In the genomic region with DNA sequence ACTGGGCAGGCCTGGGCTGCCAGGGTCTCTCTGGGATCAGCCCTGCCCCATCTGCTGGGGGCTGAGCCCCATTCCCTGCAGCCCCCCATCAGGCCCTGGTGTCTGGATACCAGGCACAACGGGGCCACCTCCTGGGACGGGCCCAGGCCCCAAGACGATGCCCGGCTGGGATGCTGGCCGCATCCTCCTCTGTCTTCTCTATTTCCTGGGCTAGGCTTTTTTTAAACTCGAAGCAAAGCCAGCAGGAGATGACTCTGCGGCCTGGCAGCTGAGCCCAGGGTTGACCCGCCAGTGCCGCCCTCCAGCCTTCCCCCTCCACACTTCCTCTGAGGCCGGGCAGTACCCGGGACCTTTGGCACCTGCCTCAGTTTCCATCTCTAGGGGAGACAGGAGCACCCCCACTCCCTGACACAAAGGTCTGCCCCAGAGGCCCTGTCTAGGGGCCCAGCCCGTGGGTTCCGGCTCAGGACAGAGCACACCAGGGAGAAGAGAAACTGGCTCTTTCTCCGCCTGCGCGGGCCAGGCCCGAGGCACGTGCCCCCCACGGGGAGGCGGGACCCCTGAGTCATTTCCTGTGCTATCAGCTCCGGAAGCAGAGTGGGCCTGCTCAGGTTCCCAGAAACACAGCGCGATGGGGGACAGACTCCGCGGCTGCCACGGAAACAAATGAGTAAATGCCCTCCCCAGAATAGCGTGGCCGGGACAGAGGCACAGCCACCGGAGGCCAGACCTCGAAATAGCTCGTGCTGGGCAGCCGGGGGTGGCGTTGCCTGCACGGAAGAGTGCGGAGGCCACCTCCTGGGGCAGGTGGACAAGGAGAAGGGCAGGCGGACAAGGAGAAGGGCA, we compare ENCODE assay signal across 9 cellular contexts.
DNase-seq lines count a peak whose midpoint lies in the region; ATAC-seq lines count a peak whose summit lies in the region.
"Had no signal": no experiment of that assay in that cellular context is flagged by ENCODE, and none has a peak within 500 bp of the region (broad histone marks: within the 10 kb centered on the region; RNA-seq: fewer than 3 reads in every experiment).

No MANE protein-coding gene starts in this region.

- H3K4me3 Mint-ChIP-seq in activated CD4-positive, alpha-beta T cell treated with anti-CD3 and anti-CD28 coated beads for 36 hours = peak overlapping the region; percentile 78
- H3K4me3 Mint-ChIP-seq in stimulated activated effector memory CD8-positive, alpha-beta T cell treated with anti-CD3 and anti-CD28 coated beads, Interleukin-12 subunit alpha, Interleukin-12 subunit beta, amount 100 ng/mL, for 72 hours = peak overlapping the region; percentile 97

- peak; percentile 26 for DNase-seq in NK-92 (lab: John Stamatoyannopoulos, UW; ENCODE audit: unreplicated experiment)
- no peak for DNase-seq in NK-92 treated with Interleukin-12 subunit alpha and Interleukin-12 subunit beta, amount 100 ng/mL, for 24 hours (lab: John Stamatoyannopoulos, UW)
- DNase-seq in activated CD4-positive, alpha-beta T cell treated with anti-CD3 and anti-CD28 coated beads for 36 hours = peak; percentile 97
- DNase-seq in myocyte (ENCODE audit: low read depth) = peak; percentile 40
- DNase-seq in stimulated activated effector memory CD8-positive, alpha-beta T cell treated with anti-CD3 and anti-CD28 coated beads, Interleukin-12 subunit alpha, Interleukin-12 subunit beta, amount 100 ng/mL, for 72 hours (ENCODE audit: low spot score in 2 of 2) = peak; percentile 84 to 97
- no peak for DNase-seq in NCI-H1092 (lab: John Stamatoyannopoulos, UW)

- H3K4me1 Mint-ChIP-seq in activated CD4-positive, alpha-beta T cell treated with anti-CD3 and anti-CD28 coated beads for 36 hours = peaks cover 68% of the 10 kb centered on the region
- peaks cover 79% of the 10 kb centered on the region for H3K4me1 Mint-ChIP-seq in stimulated activated effector memory CD8-positive, alpha-beta T cell treated with anti-CD3 and anti-CD28 coated beads, Interleukin-12 subunit alpha, Interleukin-12 subunit beta, amount 100 ng/mL, for 72 hours

- peaks cover 46% of the 10 kb centered on the region for H3K36me3 Mint-ChIP-seq in activated CD4-positive, alpha-beta T cell treated with anti-CD3 and anti-CD28 coated beads for 36 hours (ENCODE audit: low read depth)
- peaks cover 72% of the 10 kb centered on the region for H3K36me3 Mint-ChIP-seq in stimulated activated effector memory CD8-positive, alpha-beta T cell treated with anti-CD3 and anti-CD28 coated beads, Interleukin-12 subunit alpha, Interleukin-12 subunit beta, amount 100 ng/mL, for 72 hours

- POLR2A ChIA-PET in activated CD4-positive, alpha-beta T cell treated with anti-CD3 and anti-CD28 coated beads for 36 hours (lab: Charles Lee) = interaction anchor here (1.0 to 1.2 kb wide), 2 partner anchors 14 to 19 kb away, joined by 3 to 4 read pairs; no protein-coding TSS in a partner anchor

- H3K27ac ChIP-seq in cingulate gyrus (ENCODE audit: low read depth, low read length) = peak overlapping the region; percentile 84
- H3K27ac ChIP-seq: 22Rv1 had no signal

- peak overlapping the region; percentile 100 for H3K27ac Mint-ChIP-seq in activated CD4-positive, alpha-beta T cell treated with anti-CD3 and anti-CD28 coated beads for 36 hours
- H3K27ac Mint-ChIP-seq in stimulated activated effector memory CD8-positive, alpha-beta T cell treated with anti-CD3 and anti-CD28 coated beads, Interleukin-12 subunit alpha, Interleukin-12 subunit beta, amount 100 ng/mL, for 72 hours = peak overlapping the region; percentile 100

- ATAC-seq in HG03565 (IDR thresholded peaks at IDR 0.05; ENCODE audit: unreplicated experiment) = peak; percentile 66
- peak; percentile 59 for ATAC-seq in activated CD4-positive, alpha-beta T cell treated with anti-CD3 and anti-CD28 coated beads for 36 hours
- ATAC-seq in stimulated activated effector memory CD8-positive, alpha-beta T cell treated with anti-CD3 and anti-CD28 coated beads, Interleukin-12 subunit alpha, Interleukin-12 subunit beta, amount 100 ng/mL, for 72 hours = peak; percentile 77

- peaks cover 3% of the 10 kb centered on the region for H3K9me3 Mint-ChIP-seq in activated CD4-positive, alpha-beta T cell treated with anti-CD3 and anti-CD28 coated beads for 36 hours (ENCODE audit: low read depth)
- H3K9me3 Mint-ChIP-seq in stimulated activated effector memory CD8-positive, alpha-beta T cell treated with anti-CD3 and anti-CD28 coated beads, Interleukin-12 subunit alpha, Interleukin-12 subunit beta, amount 100 ng/mL, for 72 hours = no peaks in the 10 kb centered on the region

- CTCF ChIA-PET in activated CD4-positive, alpha-beta T cell treated with anti-CD3 and anti-CD28 coated beads for 36 hours (lab: Charles Lee) = interaction anchor here (0.9 to 1.8 kb wide), 3 partner anchors 9 to 16 kb away, joined by 3 to 6 read pairs (median 3); no protein-coding TSS in a partner anchor

- H3K27me3 Mint-ChIP-seq in activated CD4-positive, alpha-beta T cell treated with anti-CD3 and anti-CD28 coated beads for 36 hours = no peaks in the 10 kb centered on the region

- intact Hi-C loops in activated CD4-positive, alpha-beta T cell treated with anti-CD3 and anti-CD28 coated beads for 36 hours (cut with DNase I, micrococcal nuclease) = loop anchor here (1.0 to 10.0 kb wide), 11 partner anchors 14 to 1803 kb away; a partner anchor contains a TSS

Comparison
In these comparisons a context has a peak if more than half of its experiments do, and no peak if none do; other contexts are left out.
1. DNase-seq: peak in NK-92 (single experiment), activated CD4-positive, alpha-beta T cell treated with anti-CD3 and anti-CD28 coated beads for 36 hours (single experiment), myocyte (single experiment) and stimulated activated effector memory CD8-positive, alpha-beta T cell treated with anti-CD3 and anti-CD28 coated beads, Interleukin-12 subunit alpha, Interleukin-12 subunit beta, amount 100 ng/mL, for 72 hours (2 of 2); none in NK-92 treated with Interleukin-12 subunit alpha and Interleukin-12 subunit beta, amount 100 ng/mL, for 24 hours (single experiment) and NCI-H1092 (single experiment).
2. Peak in every context shown above with its lines, with median percentiles within 50 percentile points of each other: ATAC-seq.